Comparison of ENCODE assay signal across 17 cellular contexts in genomic region chr10:69685426-69685801, GRCh38. TPM values are rescaled to one million over a fixed set of nuclear protein-coding genes. Genes with fewer than 3 reads are reported as not detected.
DNase-seq lines count a peak whose midpoint lies in the region; ATAC-seq, FAIRE-seq and TF ChIP-seq lines count a peak whose summit lies in the region.
"Had no signal": no experiment of that assay in that cellular context is flagged by ENCODE, and none has a peak within 500 bp of the region (broad histone marks: within the 10 kb centered on the region; RNA-seq: fewer than 3 reads in every experiment).

No MANE protein-coding gene starts in this region.

- H2AFZ ChIP-seq in HepG2 (ENCODE audit: low read length) (no peak overlapping the region), keratinocyte (ENCODE audit: control insufficient read depth, low read length) (no peak overlapping the region)
- H2AFZ ChIP-seq: PC-9 had no signal

- H3K4me3 ChIP-seq in liver (ENCODE audit: low read depth in 1 of 3, low read length in 3 of 3), result peak overlapping the region in 2 of 3 donors; percentile 22 to 60
- no peak overlapping the region for H3K4me3 ChIP-seq in HepG2 (replicated peaks in 1 of 3; ENCODE audit: insufficient read depth in 1 of 3, low read depth in 2 of 3, low read length in 3 of 3)
- H3K4me3 ChIP-seq in keratinocyte (ENCODE audit: control insufficient read depth in 2 of 3, extremely low read depth in 1 of 3, insufficient read depth in 2 of 3, low read depth in 1 of 3, low read length in 3 of 3), result no peak overlapping the region
- H3K4me3 ChIP-seq in prostate gland, result no peak overlapping the region
- H3K4me3 ChIP-seq in uterus, result no peak overlapping the region
- H3K4me3 ChIP-seq: GM12878, PC-9, SJCRH30 had no signal

- no peak for DNase-seq in HepG2 (ENCODE audit: low spot score)
- peak; percentile 9 for DNase-seq in keratinocyte (ENCODE audit: low read depth, low spot score)
- no peak for DNase-seq in prostate gland (ENCODE audit: low spot score)
- DNase-seq in uterus, result no peak
- DNase-seq in ureter (ENCODE audit: low spot score), result no peak
- DNase-seq in NAMALWA (ENCODE audit: low spot score), result no peak
- DNase-seq: DMS 273 treated with DMSO at 0.1 percent for 48 hours, GF-D8, H7, SJCRH30, T-helper 17 cell had no signal

- H3K4me2 ChIP-seq in HepG2 (ENCODE audit: low read depth, low read length) (no peak overlapping the region), keratinocyte (ENCODE audit: control insufficient read depth, extremely low read depth, insufficient read depth, low read depth, low read length) (peak overlapping the region; percentile 74)
- H3K4me2 ChIP-seq: PC-9 had no signal

- no peaks in the 10 kb centered on the region for H3K9me1 ChIP-seq in keratinocyte (ENCODE audit: control insufficient read depth, extremely low read depth, insufficient read depth, low read length)

- H3K27ac ChIP-seq in liver (ENCODE audit: low read depth in 1 of 2, low read length in 2 of 2) (peak overlapping the region; percentile 96 to 98), HepG2 (ENCODE audit: extremely low read length, insufficient read depth, low read length) (no peak overlapping the region), keratinocyte (ENCODE audit: control insufficient read depth, insufficient read depth, low read length) (no peak overlapping the region), prostate gland (peak overlapping the region; percentile 58 to 68), uterus (peak overlapping the region; percentile 69 to 77)
- H3K27ac ChIP-seq: PC-9, SJCRH30 had no signal

- intact Hi-C loops in HepG2 (cut with micrococcal nuclease; ENCODE audit: unreplicated experiment) (no loop called here), prostate gland (cut with DNase I) (no loop called here), uterus (cut with DNase I; ENCODE audit: low total_unique reads) (no loop called here)

- H3K9ac ChIP-seq in liver (ENCODE audit: low read depth in 1 of 2, low read length in 2 of 2) (peak overlapping the region in 1 of 2 donors; percentile 96), HepG2 (ENCODE audit: insufficient read depth, low read depth, low read length) (no peak overlapping the region), keratinocyte (ENCODE audit: control insufficient read depth, extremely low read depth, insufficient read depth, low read length) (no peak overlapping the region)

- H4K20me1 ChIP-seq in HepG2 (ENCODE audit: insufficient read depth, low read length) (no peaks in the 10 kb centered on the region), keratinocyte (ENCODE audit: control insufficient read depth, extremely low read depth, insufficient read depth, low read length) (no peaks in the 10 kb centered on the region)

- BruUV-seq in HepG2 (replicated peaks; lab: Mats Ljungman, UMichigan), result no TSS peak

- WGBS in liver, result 29% methylated on average over 5 of the region's 5 CpGs
- WGBS in HepG2 (ENCODE audit: low lambda C conversion rate), result 33% methylated on average over 5 of the region's 5 CpGs
- WGBS in prostate gland, result 32% methylated on average over 5 of the region's 5 CpGs

- H3K36me3 ChIP-seq in liver (ENCODE audit: control insufficient read depth in 4 of 4, insufficient read depth in 3 of 4, low read depth in 1 of 4, low read length in 3 of 4), result no peaks in the 10 kb centered on the region
- H3K36me3 ChIP-seq in HepG2 (replicated peaks in 1 of 2; ENCODE audit: control insufficient read depth in 1 of 2, insufficient read depth in 2 of 2, low read length in 2 of 2), result no peaks in the 10 kb centered on the region
- H3K36me3 ChIP-seq in keratinocyte (ENCODE audit: control insufficient read depth in 2 of 2, extremely low read depth in 1 of 2, insufficient read depth in 2 of 2, low read length in 2 of 2), result no peaks in the 10 kb centered on the region
- H3K36me3 ChIP-seq in prostate gland, result no peaks in the 10 kb centered on the region
- no peaks in the 10 kb centered on the region for H3K36me3 ChIP-seq in uterus
- H3K36me3 ChIP-seq: SJCRH30 had no signal

- TF ChIP-seq POLR2A in HepG2 (IDR thresholded peaks at IDR 0.05; ENCODE audit: insufficient read depth in 1 of 2, low read depth in 2 of 2, low read length in 2 of 2), result no peak
- TF ChIP-seq POLR2A in prostate gland (IDR thresholded peaks at IDR 0.05), result no peak
- TF ChIP-seq POLR2A in uterus (IDR thresholded peaks at IDR 0.05), result no peak

- FAIRE-seq in HepG2 (lab: Jason Lieb, UNC) (no peak), keratinocyte (lab: Jason Lieb, UNC) (no peak)
- FAIRE-seq: GM12878 had no signal

- TF ChIP-seq EP300 in HepG2 (IDR thresholded peaks at IDR 0.05; ENCODE audit: low read depth in 2 of 2, low read length in 2 of 2) (no peak), HepG2 (CRISPR knock-in tag; IDR thresholded peaks at IDR 0.05; ENCODE audit: borderline replicate concordance) (no peak)

- H3K4me1 ChIP-seq in liver (ENCODE audit: control insufficient read depth in 4 of 4, insufficient read depth in 4 of 4, low read length in 3 of 4) (peaks cover 12 to 52% (median 36%) of the 10 kb centered on the region in 4 donors), HepG2 (ENCODE audit: insufficient read depth, low read length) (peaks cover 29% of the 10 kb centered on the region), keratinocyte (ENCODE audit: control insufficient read depth, extremely low read depth, insufficient read depth, low read length) (peaks cover 21% of the 10 kb centered on the region), prostate gland (replicated peaks) (peaks cover 9% of the 10 kb centered on the region), uterus (peaks cover 0 to 8% of the 10 kb centered on the region in 2 donors)
- H3K4me1 ChIP-seq: SJCRH30 had no signal

- CTCF ChIA-PET in HepG2 (lab: Yijun Ruan, JAX; ENCODE audit: low intra/inter-chr PET ratio, low total read pairs), result no interaction called here

- H3K27me3 ChIP-seq in liver (ENCODE audit: control insufficient read depth in 4 of 4, insufficient read depth in 4 of 4, low read length in 3 of 4) (no peaks in the 10 kb centered on the region), HepG2 (ENCODE audit: control insufficient read depth in 1 of 2, insufficient read depth in 2 of 2, low read length in 2 of 2) (peaks cover 2 to 24% of the 10 kb centered on the region in 2 experiments; a peak in 2 of 5 replicates), keratinocyte (ENCODE audit: control insufficient read depth, extremely low read depth, insufficient read depth, low read length) (peaks cover 22% of the 10 kb centered on the region), prostate gland (replicated peaks; ENCODE audit: insufficient read depth) (no peaks in the 10 kb centered on the region), uterus (no peaks in the 10 kb centered on the region)
- H3K27me3 ChIP-seq: SJCRH30 had no signal

- TF ChIP-seq CTCF in liver (IDR thresholded peaks at IDR 0.05; ENCODE audit: low read depth, low read length, missing input control) (no peak), HepG2 (CRISPR knock-in tag; IDR thresholded peaks at IDR 0.05) (no peak), keratinocyte (optimal IDR thresholded peaks at IDR 0.05 in 1 of 3, IDR thresholded peaks at IDR 0.05 in 1 of 3, conservative IDR thresholded peaks at IDR 0.05 in 1 of 3; ENCODE audit: extremely low read depth in 1 of 3, insufficient read depth in 2 of 3, low read length in 3 of 3) (no peak), prostate gland (IDR thresholded peaks at IDR 0.05) (no peak), uterus (IDR thresholded peaks at IDR 0.05) (no peak)

- H3K9me3 ChIP-seq in liver (ENCODE audit: control insufficient read depth in 4 of 4, low read length in 3 of 4), result no peaks in the 10 kb centered on the region
- no peaks in the 10 kb centered on the region for H3K9me3 ChIP-seq in HepG2 (ENCODE audit: low read length)
- no peaks in the 10 kb centered on the region for H3K9me3 ChIP-seq in keratinocyte (ENCODE audit: control insufficient read depth, low read depth, low read length)
- no peaks in the 10 kb centered on the region for H3K9me3 ChIP-seq in prostate gland
- H3K9me3 ChIP-seq in uterus, result no peaks in the 10 kb centered on the region
- H3K9me3 ChIP-seq: SJCRH30 had no signal

- no peak for TF ChIP-seq RAD21 in liver (IDR thresholded peaks at IDR 0.05)
- TF ChIP-seq RAD21 in HepG2 (CRISPR knock-in tag; IDR thresholded peaks at IDR 0.05), result no peak

- H3K79me2 ChIP-seq in HepG2 (ENCODE audit: insufficient read depth, low read length) (no peaks in the 10 kb centered on the region), keratinocyte (ENCODE audit: control insufficient read depth, insufficient read depth, low read length) (no peaks in the 10 kb centered on the region)

- dilution Hi-C loops in keratinocyte (cut with MboI; ENCODE audit: extremely low pct_ligation_motif_present, low sequenced_read_pairs), result no loop called here

- in situ Hi-C loops in HepG2 (cut with HindIII; ENCODE audit: extremely low pct_ligation_motif_present, low pct_unique_long_range_greater_than_20kb), result no loop called here

- POLR2A ChIA-PET in HepG2 (lab: Yijun Ruan, JAX), result no interaction called here

- ATAC-seq in HepG2 (no peak), HG03439 (IDR thresholded peaks at IDR 0.05; ENCODE audit: unreplicated experiment) (no peak)
- ATAC-seq: GM12878; stimulated activated memory B cell treated with anti-CD40 and anti-IgM and Interleukin-4, amounts not matched to agents 10 μg/mL and 1 μg/mL and 100 μg/mL, for 72 hours; T-helper 17 cell had no signal

RNA-seq across cellular contexts. Expression of gene FAM241B, which starts 55.4 kb away (rescaled TPM):
- under 1 TPM; 0.84 to 0.89 TPM for total RNA-seq in liver
- 1 to 10 TPM; 2.4 to 2.5 TPM for polyA plus RNA-seq in liver
- total RNA-seq in HepG2 (2016; rRNA removed; fragmentation: Illumina TruSeq; extraction: Trizol), result 1.9 and 2.0 TPM in 2 replicates
- total RNA-seq in HepG2 (2016; cell fraction: cytosol; rRNA removed; fragmentation: Illumina TruSeq; extraction: Trizol; ENCODE audit: low read depth), result 1.2 and 1.6 TPM in 2 replicates
- 1.4 and 1.8 TPM in 2 replicates for total RNA-seq in HepG2 (2016; cell fraction: insoluble cytoplasmic fraction; rRNA removed; fragmentation: Illumina TruSeq; extraction: Trizol)
- total RNA-seq in HepG2 (2016; cell fraction: membrane; rRNA removed; fragmentation: Illumina TruSeq; extraction: Trizol), result 1.9 and 2.5 TPM in 2 replicates
- 2.2 and 2.3 TPM in 2 replicates for total RNA-seq in HepG2 (2016; cell fraction: nucleus; rRNA removed; fragmentation: Illumina TruSeq; extraction: Trizol)
- 4.0 and 5.8 TPM in 2 replicates for polyA plus RNA-seq in HepG2 (2011; rRNA removed)
- 4.4 and 5.3 TPM in 2 replicates for polyA plus RNA-seq in HepG2 (2011; cell fraction: cytosol; rRNA removed)
- 2.9 and 4.9 TPM in 2 replicates for polyA plus RNA-seq in HepG2 (2011; cell fraction: nucleus; rRNA removed)
- polyA plus RNA-seq in HepG2 (2012), result 2.2 and 3.5 TPM in 2 replicates
- 2.6 and 2.8 TPM in 2 replicates for polyA plus RNA-seq in HepG2 (2016; cell fraction: cytosol; fragmentation: Illumina TruSeq; extraction: Trizol; ENCODE audit: low read depth)
- 4.5 and 5.3 TPM in 2 replicates for polyA plus RNA-seq in HepG2 (2016; cell fraction: insoluble cytoplasmic fraction; fragmentation: Illumina TruSeq; extraction: Trizol; ENCODE audit: low read depth)
- 2.9 TPM in 2 replicates for polyA plus RNA-seq in HepG2 (2016; cell fraction: membrane; fragmentation: Illumina TruSeq; extraction: Trizol; ENCODE audit: low read depth)
- polyA plus RNA-seq in HepG2 (2016; cell fraction: nucleus; fragmentation: Illumina TruSeq; extraction: Trizol; ENCODE audit: insufficient read depth, low read depth), result 4.9 and 6.1 TPM in 2 replicates
- 7.1 and 10.4 TPM in 2 replicates for polyA minus RNA-seq in HepG2 (2011; rRNA and poly(A)+ RNA removed; ENCODE audit: low replicate concordance)
- polyA minus RNA-seq in HepG2 (2011; cell fraction: cytosol; rRNA and poly(A)+ RNA removed), result 0.99 TPM in 1 of 2 replicates, not detected in the other
- polyA minus RNA-seq in HepG2 (2011; cell fraction: nucleus; rRNA and poly(A)+ RNA removed), result 2.6 and 4.7 TPM in 2 replicates
- polyA plus RNA-seq in keratinocyte, result 7.7 to 8.3 TPM (median 7.9 TPM) in 3 replicates
- polyA plus RNA-seq in keratinocyte (2011; ENCODE audit: low read depth), result not detected
- 7.6 and 8.5 TPM in 2 replicates for polyA plus RNA-seq in keratinocyte (2011; cell fraction: cytosol; rRNA removed)
- polyA plus RNA-seq in keratinocyte (2011; cell fraction: nucleus; rRNA removed), result 7.5 and 7.9 TPM in 2 replicates
- 3.9 and 8.0 TPM in 2 replicates for polyA plus RNA-seq in keratinocyte (2012; ENCODE audit: low replicate concordance)
- 1.9 to 4.4 TPM (median 2.3 TPM) in 3 replicates for polyA minus RNA-seq in keratinocyte
- 2.5 TPM for polyA minus RNA-seq in keratinocyte (2011; cell fraction: cytosol; rRNA and poly(A)+ RNA removed)
- 1.4 and 2.4 TPM in 2 replicates for polyA minus RNA-seq in keratinocyte (2011; cell fraction: nucleus; rRNA and poly(A)+ RNA removed)
- 10 to 100 TPM in 1 of 2 donors, 1 to 10 TPM in 1; 6.8 to 13.4 TPM for total RNA-seq in prostate gland
- 1 to 10 TPM in 1 of 4 donors, under 1 TPM in 1, not detected in 2; 0.35 to 5.4 TPM for total RNA-seq in uterus
- total RNA-seq in ureter, result 5.6 TPM
- total RNA-seq: fibroblast of villous mesenchyme had no signal

Comparison
In these comparisons a context has a peak if more than half of its experiments do, and no peak if none do; other contexts are left out.
1. H3K27ac ChIP-seq: peak in liver (2 of 2), prostate gland (2 of 2) and uterus (2 of 2); none in HepG2 (single experiment) and keratinocyte (single experiment).
2. H3K4me3 ChIP-seq: peak in liver (2 of 3); none in HepG2 (0 of 3), keratinocyte (0 of 3), prostate gland (0 of 2) and uterus (0 of 2).